ENCODE assay signal across 15 cellular contexts in the genomic region with DNA sequence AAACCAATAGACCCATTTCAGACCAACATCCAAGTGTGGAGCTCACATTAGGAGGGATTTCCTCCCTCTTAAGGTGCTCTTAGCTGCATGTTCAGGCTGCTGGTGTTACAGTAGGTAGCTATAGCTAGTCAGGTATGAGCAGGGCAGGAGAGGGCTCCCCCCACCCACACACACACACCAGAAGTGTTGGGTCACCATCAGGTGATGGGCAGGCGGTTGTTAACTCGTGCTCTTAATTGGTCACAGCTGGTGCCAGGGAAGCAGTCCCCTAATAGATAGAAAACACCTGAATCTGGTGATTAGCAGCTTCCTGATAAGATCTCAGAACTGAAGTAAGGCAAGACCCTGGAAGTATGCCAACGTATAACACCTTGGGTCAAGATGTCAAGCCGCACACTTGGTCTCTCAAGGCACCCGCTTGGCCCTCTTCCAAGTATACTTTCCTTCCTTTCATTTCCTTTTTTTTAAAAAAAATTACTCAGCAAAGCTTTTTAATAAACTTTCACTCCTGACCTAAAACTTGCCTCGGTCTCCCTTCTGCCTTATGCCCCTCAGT.
"Had no signal": no experiment of that assay in that cellular context is flagged by ENCODE, and none has a peak within 500 bp of the region (broad histone marks: within the 10 kb centered on the region; RNA-seq: fewer than 3 reads in every experiment).

No MANE protein-coding gene starts in this region.

- ATAC-seq: naive thymus-derived CD4-positive, alpha-beta T cell had no signal

- H3K36me3 ChIP-seq: neural progenitor cell, thoracic aorta, WERI-Rb-1 had no signal

- H3K27ac ChIP-seq: dorsolateral prefrontal cortex, epithelial cell of prostate, neural progenitor cell, thoracic aorta, WERI-Rb-1 had no signal

- H2AFZ ChIP-seq: neural progenitor cell had no signal

- H3K9me3 ChIP-seq: thoracic aorta had no signal

- H3K9ac ChIP-seq: neural progenitor cell had no signal

- H3K4me3 ChIP-seq: dorsolateral prefrontal cortex, neural progenitor cell, thoracic aorta had no signal

- H3K27ac Mint-ChIP-seq: activated naive CD8-positive, alpha-beta T cell treated with anti-CD3 and anti-CD28 coated beads, Interleukin-2, amount 10 ng/mL, durations not matched to agents 7 days and 5 days; naive thymus-derived CD4-positive, alpha-beta T cell; neural progenitor cell; progenitor cell of endocrine pancreas; stimulated activated naive B cell treated with anti-CD40 and anti-IgM and Interleukin-4, amounts not matched to agents 10 μg/mL and 1 μg/mL and 100 μg/mL, for 72 hours had no signal

- H3K4me1 Mint-ChIP-seq: activated naive CD8-positive, alpha-beta T cell treated with anti-CD3 and anti-CD28 coated beads, Interleukin-2, amount 10 ng/mL, durations not matched to agents 7 days and 5 days; naive thymus-derived CD4-positive, alpha-beta T cell; neural progenitor cell; stimulated activated naive B cell treated with anti-CD40 and anti-IgM and Interleukin-4, amounts not matched to agents 10 μg/mL and 1 μg/mL and 100 μg/mL, for 72 hours had no signal

- H3K27me3 Mint-ChIP-seq: activated naive CD8-positive, alpha-beta T cell treated with anti-CD3 and anti-CD28 coated beads, Interleukin-2, amount 10 ng/mL, durations not matched to agents 7 days and 5 days; naive thymus-derived CD4-positive, alpha-beta T cell; progenitor cell of endocrine pancreas; stimulated activated naive B cell treated with anti-CD40 and anti-IgM and Interleukin-4, amounts not matched to agents 10 μg/mL and 1 μg/mL and 100 μg/mL, for 72 hours had no signal

- DNase-seq: activated CD4-positive, alpha-beta T cell treated with anti-CD3 and anti-CD28 coated beads for 1 hour; activated CD4-positive, alpha-beta T cell treated with anti-CD3 and anti-CD28 coated beads, Interleukin-2, amount 50 U/mL, for 4 hours; activated naive CD4-positive, alpha-beta T cell; activated naive CD8-positive, alpha-beta T cell treated with anti-CD3 and anti-CD28 coated beads, Interleukin-2, amount 10 ng/mL, durations not matched to agents 7 days and 5 days; amygdala; dorsolateral prefrontal cortex; foreskin fibroblast; mesendoderm; naive thymus-derived CD4-positive, alpha-beta T cell; stimulated activated naive B cell treated with anti-CD40 and anti-IgM and Interleukin-4, amounts not matched to agents 10 μg/mL and 1 μg/mL and 100 μg/mL, for 72 hours; WERI-Rb-1 had no signal

- H3K36me3 Mint-ChIP-seq: activated naive CD8-positive, alpha-beta T cell treated with anti-CD3 and anti-CD28 coated beads, Interleukin-2, amount 10 ng/mL, durations not matched to agents 7 days and 5 days; naive thymus-derived CD4-positive, alpha-beta T cell; neural progenitor cell; stimulated activated naive B cell treated with anti-CD40 and anti-IgM and Interleukin-4, amounts not matched to agents 10 μg/mL and 1 μg/mL and 100 μg/mL, for 72 hours had no signal

- H3K4me1 ChIP-seq: neural progenitor cell had no signal

- H3K27me3 ChIP-seq: dorsolateral prefrontal cortex, neural progenitor cell had no signal

- H3K4me3 Mint-ChIP-seq: activated naive CD8-positive, alpha-beta T cell treated with anti-CD3 and anti-CD28 coated beads, Interleukin-2, amount 10 ng/mL, durations not matched to agents 7 days and 5 days; naive thymus-derived CD4-positive, alpha-beta T cell; neural progenitor cell; stimulated activated naive B cell treated with anti-CD40 and anti-IgM and Interleukin-4, amounts not matched to agents 10 μg/mL and 1 μg/mL and 100 μg/mL, for 72 hours had no signal

- H3K4me2 ChIP-seq: neural progenitor cell had no signal

- H3K9me3 Mint-ChIP-seq: neural progenitor cell had no signal
